16 cellular contexts compared by ENCODE assay signal in genomic region chr11:116428638-116428975, GRCh38.
A peak's percentile ranks its signal among the peaks of the same experiment; 100 is the strongest.
DNase-seq lines count a peak whose midpoint lies in the region; ATAC-seq and TF ChIP-seq lines count a peak whose summit lies in the region.
"Had no signal": no experiment of that assay in that cellular context is flagged by ENCODE, and none has a peak within 500 bp of the region (broad histone marks: within the 10 kb centered on the region; RNA-seq: fewer than 3 reads in every experiment).

No MANE protein-coding gene starts in this region.

- TF ChIP-seq RAD21 in SK-N-SH (IDR thresholded peaks at IDR 0.05; ENCODE audit: low read length) = no peak

- no peak for DNase-seq in SK-N-SH
- DNase-seq in neural crest cell (ENCODE audit: low read depth, low spot score) = no peak
- DNase-seq in sigmoid colon = peak; percentile 17
- DNase-seq in NCI-H524 treated with DMSO at 0.1 percent for 48 hours (lab: John Stamatoyannopoulos, UW) = no peak
- DNase-seq: 8988T; AML-193; CD8-positive, alpha-beta memory T cell; DMS53; GF-D8; GM23248; H7 had no signal

- no peak for TF ChIP-seq POLR2A in sigmoid colon (IDR thresholded peaks at IDR 0.05)

- CTCF ChIA-PET in SK-N-SH (lab: Yijun Ruan, JAX) = interaction anchor here (0.9 to 10.9 kb wide), 16 partner anchors 10 to 257 kb away, joined by 3 to 109 read pairs (median 4); no protein-coding TSS in a partner anchor

- no peaks in the 10 kb centered on the region for H3F3A ChIP-seq in SK-N-SH (replicated peaks; ENCODE audit: insufficient read depth)

- H3K36me3 Mint-ChIP-seq in neural crest cell (ENCODE audit: low read depth) = no peaks in the 10 kb centered on the region
- H3K36me3 Mint-ChIP-seq: CD8-positive, alpha-beta memory T cell had no signal

- no peak overlapping the region for H3K9ac ChIP-seq in SK-N-SH
- H3K9ac ChIP-seq: BLaER1, GM23248 had no signal

- H3K9me3 Mint-ChIP-seq in neural crest cell = no peaks in the 10 kb centered on the region

- TF ChIP-seq EP300 in SK-N-SH (IDR thresholded peaks at IDR 0.05; ENCODE audit: borderline replicate concordance in 1 of 2, low read depth in 1 of 2, low read length in 1 of 2) (no peak), sigmoid colon (IDR thresholded peaks at IDR 0.05) (no peak)

- 0 out of 2 replicates have a peak overlapping the region, but pooled peaks have one; percentile 68 for H3K4me2 ChIP-seq in SK-N-SH
- H3K4me2 ChIP-seq: BLaER1 had no signal

- H3K9me2 ChIP-seq in SK-N-SH = no peaks in the 10 kb centered on the region

- 36% methylated on average over 3 of the region's 6 CpGs for WGBS in SK-N-SH (ENCODE audit: low lambda C conversion rate)
- 74 to 77% methylated on average over 6 of the region's 6 CpGs for WGBS in sigmoid colon, 2 donors

- TF ChIP-seq CTCF in SK-N-SH (IDR thresholded peaks at IDR 0.05) (no peak), VCaP (conservative IDR thresholded peaks at IDR 0.05) (no peak), neural crest cell (conservative IDR thresholded peaks at IDR 0.05) (no peak), sigmoid colon (IDR thresholded peaks at IDR 0.05) (no peak)

- no peaks in the 10 kb centered on the region for H3K9me3 ChIP-seq in SK-N-SH
- H3K9me3 ChIP-seq in sigmoid colon = no peaks in the 10 kb centered on the region
- H3K9me3 ChIP-seq: BLaER1 had no signal

- no peak for ATAC-seq in SK-N-SH treated with all-trans-retinoic acid at 6 μM for 48 hours
- no peak for ATAC-seq in HG02610 (IDR thresholded peaks at IDR 0.05; ENCODE audit: unreplicated experiment)
- ATAC-seq in HG03280 (IDR thresholded peaks at IDR 0.05; ENCODE audit: unreplicated experiment) = no peak

- H3K27me3 ChIP-seq in SK-N-SH (ENCODE audit: insufficient read depth) = no peaks in the 10 kb centered on the region
- H3K27me3 ChIP-seq in sigmoid colon = no peaks in the 10 kb centered on the region
- H3K27me3 ChIP-seq: BLaER1 had no signal

- H3K27me3 Mint-ChIP-seq in neural crest cell (ENCODE audit: low read depth) = no peaks in the 10 kb centered on the region

- no peaks in the 10 kb centered on the region for H4K20me1 ChIP-seq in SK-N-SH (ENCODE audit: insufficient read depth)
- H4K20me1 ChIP-seq: BLaER1 had no signal

- POLR2A ChIA-PET in SK-N-SH (lab: Yijun Ruan, JAX) = interaction anchor here (0.6 to 11.4 kb wide), 30 partner anchors 10 to 928 kb away, joined by 3 to 237 read pairs (median 8); no protein-coding TSS in a partner anchor

- peak overlapping the region; percentile 96 for H3K27ac Mint-ChIP-seq in neural crest cell (ENCODE audit: unreplicated experiment)
- H3K27ac Mint-ChIP-seq: CD8-positive, alpha-beta memory T cell had no signal

- H3K79me2 ChIP-seq in SK-N-SH (ENCODE audit: insufficient read depth) = no peaks in the 10 kb centered on the region

- H3K27ac ChIP-seq in SK-N-SH (ENCODE audit: low read depth in 2 of 2, low read length in 1 of 2) (peak overlapping the region; percentile 22 to 100; a peak in 3 of 4 replicates), VCaP (peak overlapping the region; percentile 64), sigmoid colon (no peak overlapping the region)
- H3K27ac ChIP-seq: BLaER1, GM23248 had no signal

- no peak overlapping the region for H3K4me3 Mint-ChIP-seq in neural crest cell
- H3K4me3 Mint-ChIP-seq: CD8-positive, alpha-beta memory T cell had no signal

- H3K36me3 ChIP-seq in SK-N-SH (replicated peaks in 1 of 2; ENCODE audit: control insufficient read depth in 1 of 2, insufficient read depth in 2 of 2, low read length in 1 of 2) = no peaks in the 10 kb centered on the region
- H3K36me3 ChIP-seq in sigmoid colon = no peaks in the 10 kb centered on the region
- H3K36me3 ChIP-seq: BLaER1 had no signal

- H3K4me1 Mint-ChIP-seq in neural crest cell = peaks cover 19% of the 10 kb centered on the region
- H3K4me1 Mint-ChIP-seq: CD8-positive, alpha-beta memory T cell had no signal

- H3K4me1 ChIP-seq in SK-N-SH (ENCODE audit: control insufficient read depth in 1 of 2, insufficient read depth in 2 of 2, low read depth in 1 of 2, low read length in 1 of 2) (peaks cover 5 to 58% of the 10 kb centered on the region in 2 experiments; a peak in 3 of 4 replicates), sigmoid colon (peaks cover 0 to 16% (median 11%) of the 10 kb centered on the region in 4 donors)
- H3K4me1 ChIP-seq: BLaER1 had no signal

- H2AFZ ChIP-seq in SK-N-SH (ENCODE audit: low read depth) = no peak overlapping the region
- H2AFZ ChIP-seq: GM23248 had no signal

- H3K4me3 ChIP-seq in SK-N-SH (ENCODE audit: low read depth in 2 of 2, low read length in 1 of 2) = no peak overlapping the region
- H3K4me3 ChIP-seq in sigmoid colon = no peak overlapping the region
- H3K4me3 ChIP-seq: BLaER1, GM23248 had no signal

- intact Hi-C loops in sigmoid colon (cut with DNase I) = no loop called here

TF ChIP-seq in SK-N-SH, 30 proteins besides CTCF, POLR2A, EP300 and RAD21:
- TF ChIP-seq EZH2phosphoT487 (IDR thresholded peaks at IDR 0.05; ENCODE audit: borderline replicate concordance, low read depth) (no peak), SMC3 (IDR thresholded peaks at IDR 0.05; ENCODE audit: low read depth, low read length) (0 out of 2 replicates have a peak, but pooled peaks have one; percentile 0), FOXJ3 (CRISPR knock-in tag; IDR thresholded peaks at IDR 0.05) (peak; percentile 41; the same call in 1 of the 2 replicates), RFX5 (IDR thresholded peaks at IDR 0.05; ENCODE audit: low read length) (no peak)

TF ChIP-seq in SK-N-SH treated with all-trans-retinoic acid at 6 μM for 48 hours, 23 proteins besides CTCF, POLR2A, EP300 and RAD21:
- TF ChIP-seq RARB (CRISPR knock-in tag; IDR thresholded peaks at IDR 0.05) (no peak), ISL1 (CRISPR knock-in tag; IDR thresholded peaks at IDR 0.05) (no peak), CSDC2 (CRISPR knock-in tag; IDR thresholded peaks at IDR 0.05) (no peak), ZNF8 (CRISPR knock-in tag; IDR thresholded peaks at IDR 0.05) (no peak)
- TF ChIP-seq, protein P1, sequence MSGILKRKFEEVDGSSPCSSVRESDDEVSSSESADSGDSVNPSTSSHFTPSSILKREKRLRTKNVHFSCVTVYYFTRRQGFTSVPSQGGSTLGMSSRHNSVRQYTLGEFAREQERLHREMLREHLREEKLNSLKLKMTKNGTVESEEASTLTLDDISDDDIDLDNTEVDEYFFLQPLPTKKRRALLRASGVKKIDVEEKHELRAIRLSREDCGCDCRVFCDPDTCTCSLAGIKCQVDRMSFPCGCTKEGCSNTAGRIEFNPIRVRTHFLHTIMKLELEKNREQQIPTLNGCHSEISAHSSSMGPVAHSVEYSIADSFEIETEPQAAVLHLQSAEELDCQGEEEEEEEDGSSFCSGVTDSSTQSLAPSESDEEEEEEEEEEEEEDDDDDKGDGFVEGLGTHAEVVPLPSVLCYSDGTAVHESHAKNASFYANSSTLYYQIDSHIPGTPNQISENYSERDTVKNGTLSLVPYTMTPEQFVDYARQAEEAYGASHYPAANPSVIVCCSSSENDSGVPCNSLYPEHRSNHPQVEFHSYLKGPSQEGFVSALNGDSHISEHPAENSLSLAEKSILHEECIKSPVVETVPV (CRISPR knock-in tag; IDR thresholded peaks at IDR 0.05) = no peak
- TF ChIP-seq, protein P2, sequence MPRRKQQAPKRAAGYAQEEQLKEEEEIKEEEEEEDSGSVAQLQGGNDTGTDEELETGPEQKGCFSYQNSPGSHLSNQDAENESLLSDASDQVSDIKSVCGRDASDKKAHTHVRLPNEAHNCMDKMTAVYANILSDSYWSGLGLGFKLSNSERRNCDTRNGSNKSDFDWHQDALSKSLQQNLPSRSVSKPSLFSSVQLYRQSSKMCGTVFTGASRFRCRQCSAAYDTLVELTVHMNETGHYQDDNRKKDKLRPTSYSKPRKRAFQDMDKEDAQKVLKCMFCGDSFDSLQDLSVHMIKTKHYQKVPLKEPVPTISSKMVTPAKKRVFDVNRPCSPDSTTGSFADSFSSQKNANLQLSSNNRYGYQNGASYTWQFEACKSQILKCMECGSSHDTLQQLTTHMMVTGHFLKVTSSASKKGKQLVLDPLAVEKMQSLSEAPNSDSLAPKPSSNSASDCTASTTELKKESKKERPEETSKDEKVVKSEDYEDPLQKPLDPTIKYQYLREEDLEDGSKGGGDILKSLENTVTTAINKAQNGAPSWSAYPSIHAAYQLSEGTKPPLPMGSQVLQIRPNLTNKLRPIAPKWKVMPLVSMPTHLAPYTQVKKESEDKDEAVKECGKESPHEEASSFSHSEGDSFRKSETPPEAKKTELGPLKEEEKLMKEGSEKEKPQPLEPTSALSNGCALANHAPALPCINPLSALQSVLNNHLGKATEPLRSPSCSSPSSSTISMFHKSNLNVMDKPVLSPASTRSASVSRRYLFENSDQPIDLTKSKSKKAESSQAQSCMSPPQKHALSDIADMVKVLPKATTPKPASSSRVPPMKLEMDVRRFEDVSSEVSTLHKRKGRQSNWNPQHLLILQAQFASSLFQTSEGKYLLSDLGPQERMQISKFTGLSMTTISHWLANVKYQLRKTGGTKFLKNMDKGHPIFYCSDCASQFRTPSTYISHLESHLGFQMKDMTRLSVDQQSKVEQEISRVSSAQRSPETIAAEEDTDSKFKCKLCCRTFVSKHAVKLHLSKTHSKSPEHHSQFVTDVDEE (CRISPR knock-in tag; IDR thresholded peaks at IDR 0.05) = no peak; the same call in 1 of the 2 replicates

Comparison
In these comparisons a context has a peak if more than half of its experiments do, and no peak if none do; other contexts are left out.
1. H3K27ac ChIP-seq: peak in SK-N-SH (2 of 2) and VCaP (single experiment); none in sigmoid colon (0 of 4).